1 cellular context compared by ENCODE assay signal in genomic region chr7:150400779-150401423, GRCh38.
TF ChIP-seq lines count a peak whose summit lies in the region.

No MANE protein-coding gene starts in this region.

TF ChIP-seq in H1, 55 proteins besides CTCF, POLR2A, EP300 and RAD21:
- peak; percentile 23 for TF ChIP-seq POLR2AphosphoS5 (IDR thresholded peaks at IDR 0.05; ENCODE audit: low read depth, low read length)
- 0 out of 2 replicates have a peak, but pooled peaks have one; percentile 14 for TF ChIP-seq SP1 (IDR thresholded peaks at IDR 0.05; ENCODE audit: low read depth, low read length)
- TF ChIP-seq HDAC6 (IDR thresholded peaks at IDR 0.05; ENCODE audit: low read depth, low read length): no peak
- TF ChIP-seq SP4 (IDR thresholded peaks at IDR 0.05; ENCODE audit: low read length): no peak
- no peak for TF ChIP-seq SIX5 (IDR thresholded peaks at IDR 0.05; ENCODE audit: low read depth, low read length)
TF ChIP-seq in H1: peak in this region for 2.
